Comparison of ENCODE assay signal across 19 cellular contexts in genomic region chr13:92122454-92122853, GRCh38.
A peak's percentile ranks its signal among the peaks of the same experiment; 100 is the strongest.
DNase-seq lines count a peak whose midpoint lies in the region; ATAC-seq and TF ChIP-seq lines count a peak whose summit lies in the region.
"Had no signal": no experiment of that assay in that cellular context is flagged by ENCODE, and none has a peak within 500 bp of the region (broad histone marks: within the 10 kb centered on the region; RNA-seq: fewer than 3 reads in every experiment).

No MANE protein-coding gene starts in this region.

- TF ChIP-seq CTCF in MCF 10A (IDR thresholded peaks at IDR 0.05; ENCODE audit: unreplicated experiment) = no peak
- TF ChIP-seq CTCF in breast epithelium (IDR thresholded peaks at IDR 0.05) = no peak
- no peak for TF ChIP-seq CTCF in RWPE2 (IDR thresholded peaks at IDR 0.05; ENCODE audit: poor library complexity, severe bottlenecking)
- no peak for TF ChIP-seq CTCF in fibroblast of lung (conservative IDR thresholded peaks at IDR 0.05 in 1 of 2, IDR thresholded peaks at IDR 0.05 in 1 of 2; ENCODE audit: low read depth in 1 of 2, low read length in 2 of 2)

- H3K27me3 ChIP-seq in breast epithelium (no peaks in the 10 kb centered on the region), RWPE2 (ENCODE audit: insufficient read depth, poor library complexity, severe bottlenecking) (no peaks in the 10 kb centered on the region), fibroblast of lung (ENCODE audit: control insufficient read depth, insufficient read depth, low read length) (no peaks in the 10 kb centered on the region)
- H3K27me3 ChIP-seq: SJSA1 had no signal

- H3K4me3 ChIP-seq in breast epithelium = no peak overlapping the region
- no peak overlapping the region for H3K4me3 ChIP-seq in RWPE2 (ENCODE audit: severe bottlenecking)
- no peak overlapping the region for H3K4me3 ChIP-seq in fibroblast of lung (replicated peaks in 1 of 4; ENCODE audit: control extremely low read depth in 1 of 4, insufficient read depth in 1 of 4, low read depth in 3 of 4, low read length in 4 of 4)
- H3K4me3 ChIP-seq: SJSA1 had no signal

- DNase-seq in MCF 10A (ENCODE audit: unreplicated experiment) = peak; percentile 54
- no peak for DNase-seq in breast epithelium (ENCODE audit: low spot score in 2 of 2)
- DNase-seq in RWPE2 (ENCODE audit: low spot score) = no peak
- peak; percentile 2 to 9 for DNase-seq in fibroblast of lung (ENCODE audit: low read depth in 2 of 2)
- peak; percentile 9 for DNase-seq in renal cortical epithelial cell (ENCODE audit: low read depth)
- DNase-seq in HuH-7.5 (ENCODE audit: low spot score) = no peak
- no peak for DNase-seq in SKM-1 treated with dmso at 0.1 percent for 144 hours (lab: John Stamatoyannopoulos, UW; ENCODE audit: unreplicated experiment)
- no peak for DNase-seq in HK-2 (ENCODE audit: unreplicated experiment)
- DNase-seq: GDM1, GOT3, NCI-H1048, NCI-H1417 treated with DMSO at 0.1 percent for 48 hours, NCI-H187, NCI-H526, OCI-M1 had no signal

- POLR2A ChIA-PET in MCF 10A (lab: Yijun Ruan, JAX) = interaction anchor here (0.6 kb wide), 1 partner anchor 17 kb away, joined by 3 read pairs; no protein-coding TSS in a partner anchor

- H3K9me3 Mint-ChIP-seq in MCF 10A (ENCODE audit: unreplicated experiment) = no peaks in the 10 kb centered on the region

- H3K36me3 ChIP-seq in breast epithelium (no peaks in the 10 kb centered on the region), RWPE2 (ENCODE audit: low read depth) (no peaks in the 10 kb centered on the region), fibroblast of lung (ENCODE audit: control insufficient read depth, insufficient read depth, low read length) (no peaks in the 10 kb centered on the region)
- H3K36me3 ChIP-seq: SJSA1 had no signal

- no peaks in the 10 kb centered on the region for H3K79me2 ChIP-seq in fibroblast of lung (ENCODE audit: control insufficient read depth, insufficient read depth, low read length)

- H3K9ac ChIP-seq in fibroblast of lung (ENCODE audit: insufficient read depth, low read length) = no peak overlapping the region
- H3K9ac ChIP-seq: KMS-11 had no signal

- no peaks in the 10 kb centered on the region for H3K4me1 Mint-ChIP-seq in MCF 10A (ENCODE audit: insufficient read depth, unreplicated experiment)

- intact Hi-C loops in MCF 10A (cut with micrococcal nuclease) (no loop called here), breast epithelium (cut with DNase I; ENCODE audit: low total_unique reads) (no loop called here)

- H3K4me1 ChIP-seq in breast epithelium (no peaks in the 10 kb centered on the region), RWPE2 (ENCODE audit: insufficient read depth, poor library complexity, severe bottlenecking) (no peaks in the 10 kb centered on the region), fibroblast of lung (ENCODE audit: control insufficient read depth, extremely low read depth, insufficient read depth, low read length) (no peaks in the 10 kb centered on the region)
- H3K4me1 ChIP-seq: SJSA1 had no signal

- CTCF ChIA-PET in MCF 10A (lab: Yijun Ruan, JAX) = interaction anchor here (0.5 kb wide), 1 partner anchor 22 kb away, joined by 4 read pairs; no protein-coding TSS in a partner anchor

- no peak overlapping the region for H3K4me3 Mint-ChIP-seq in MCF 10A (ENCODE audit: unreplicated experiment)

- H3K27ac ChIP-seq in breast epithelium (no peak overlapping the region), RWPE2 (ENCODE audit: poor library complexity, severe bottlenecking) (no peak overlapping the region), fibroblast of lung (ENCODE audit: insufficient read depth, low read length) (no peak overlapping the region)
- H3K27ac ChIP-seq: C4-2B, KMS-11, SJSA1 had no signal

- H2AFZ ChIP-seq in fibroblast of lung (ENCODE audit: low read length) = no peak overlapping the region

- H3K36me3 Mint-ChIP-seq in MCF 10A (ENCODE audit: insufficient read depth, unreplicated experiment) = no peaks in the 10 kb centered on the region

- H4K20me1 ChIP-seq in fibroblast of lung (ENCODE audit: control insufficient read depth, extremely low read depth, insufficient read depth, low read length) = no peaks in the 10 kb centered on the region

- TF ChIP-seq POLR2A in breast epithelium (IDR thresholded peaks at IDR 0.05) = no peak

- no peak overlapping the region for H3K4me2 ChIP-seq in fibroblast of lung (ENCODE audit: extremely low read depth, insufficient read depth, low read length)
- H3K4me2 ChIP-seq: KMS-11 had no signal

- H3K27me3 Mint-ChIP-seq in MCF 10A (ENCODE audit: insufficient read depth, unreplicated experiment) = peaks cover 25% of the 10 kb centered on the region

- no TSS peak for BruUV-seq in MCF 10A (replicated peaks; lab: Mats Ljungman, UMichigan)

- ATAC-seq in RWPE2 (ENCODE audit: low read depth) = 0 out of 3 replicates have a peak, but pooled peaks have one; percentile 50
- ATAC-seq: Right ventricle myocardium inferior had no signal

- H3K27ac Mint-ChIP-seq in MCF 10A (ENCODE audit: low read depth, unreplicated experiment) = no peak overlapping the region

- H3K9me3 ChIP-seq in breast epithelium (no peaks in the 10 kb centered on the region), RWPE2 (ENCODE audit: severe bottlenecking) (no peaks in the 10 kb centered on the region), fibroblast of lung (ENCODE audit: control insufficient read depth, insufficient read depth, low read depth, low read length) (no peaks in the 10 kb centered on the region)
- H3K9me3 ChIP-seq: SJSA1 had no signal

Comparison
In these comparisons a context has a peak if more than half of its experiments do, and no peak if none do; other contexts are left out.
1. DNase-seq: peak in MCF 10A (single experiment), fibroblast of lung (2 of 2) and renal cortical epithelial cell (single experiment); none in breast epithelium (0 of 2), RWPE2 (single experiment), HuH-7.5 (single experiment), SKM-1 treated with dmso at 0.1 percent for 144 hours (single experiment) and HK-2 (single experiment).